Comparison of ENCODE assay signal across 8 cellular contexts in the genomic region with DNA sequence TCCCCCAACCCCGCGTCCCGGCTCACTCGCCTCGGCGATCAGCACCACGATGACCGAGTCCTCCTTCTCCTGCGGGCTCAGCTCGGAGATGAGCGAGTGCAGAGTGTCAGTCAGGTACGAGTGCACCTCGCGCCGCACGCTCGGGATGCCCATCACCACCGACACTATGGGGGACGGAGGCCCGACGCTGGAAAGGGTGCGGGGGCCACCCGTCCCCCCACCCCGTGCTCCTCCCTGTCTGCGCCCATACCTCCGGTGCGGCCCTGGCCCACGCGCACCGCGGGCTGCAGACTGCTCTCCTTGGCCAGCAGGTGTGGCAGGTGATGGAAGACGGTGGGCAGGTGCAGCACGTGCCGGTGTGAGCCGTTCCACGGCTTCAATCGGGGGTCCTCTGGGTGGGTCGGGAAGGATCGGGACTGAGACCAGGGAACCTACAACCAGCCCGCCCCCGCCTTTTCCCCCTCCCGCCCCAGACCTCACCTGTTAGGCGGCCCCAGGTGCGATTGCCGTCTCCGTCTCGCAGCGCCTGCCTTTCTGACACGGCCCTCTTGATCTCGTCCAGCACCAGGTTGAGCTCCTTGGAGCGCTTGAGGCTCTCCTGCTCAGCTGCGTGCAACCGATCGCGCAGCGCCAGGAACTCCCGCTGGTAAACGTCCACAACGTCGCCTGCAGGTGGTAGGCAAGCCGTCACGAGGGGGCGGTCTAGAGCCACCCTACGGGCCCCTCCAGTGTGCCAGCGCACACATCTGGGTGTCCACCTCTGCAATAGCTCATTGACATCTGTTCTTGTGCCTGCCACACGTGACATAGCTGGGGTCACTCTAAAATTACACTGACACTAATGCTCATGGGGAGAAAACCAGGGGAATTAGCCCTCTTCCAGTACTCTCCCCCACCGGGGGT. TPM values are rescaled to one million over a fixed set of nuclear protein-coding genes. Genes with fewer than 3 reads are reported as not detected.
DNase-seq lines count a peak whose midpoint lies in the region; ATAC-seq and TF ChIP-seq lines count a peak whose summit lies in the region.

No MANE protein-coding gene starts in this region.

- no peaks in the 10 kb centered on the region for H3K27me3 ChIP-seq in GM06990 (replicated peaks; ENCODE audit: control insufficient read depth, insufficient read depth, low read length)

- H3K36me3 ChIP-seq in GM06990 (ENCODE audit: control insufficient read depth, insufficient read depth, low read length): peaks cover 15% of the 10 kb centered on the region

- peaks cover 18% of the 10 kb centered on the region for H3K36me3 Mint-ChIP-seq in WTC11

- peak overlapping the region; percentile 87 for H3K27ac Mint-ChIP-seq in WTC11

- POLR2A ChIA-PET in WTC11 (lab: Charles Lee): interaction anchor here (0.5 to 1.3 kb wide), 4 partner anchors 15 to 192 kb away, joined by 3 to 9 read pairs (median 4); a partner anchor contains a TSS

- peak; percentile 85 for TF ChIP-seq CTCF in GM06990 (IDR thresholded peaks at IDR 0.05; ENCODE audit: insufficient read depth, low read length, poor library complexity, severe bottlenecking)
- peak; percentile 34; the same call in 1 of the 2 replicates for TF ChIP-seq CTCF in WTC11 (IDR thresholded peaks at IDR 0.05)
- peak; percentile 44 for TF ChIP-seq CTCF in cardiac fibroblast (IDR thresholded peaks at IDR 0.05; ENCODE audit: low read depth, low read length)

- CTCF ChIA-PET in WTC11 (lab: Charles Lee): interaction anchor here (0.6 to 2.7 kb wide), 44 partner anchors 9 to 465 kb away, joined by 3 to 20 read pairs (median 4); a partner anchor contains a TSS

- DNase-seq in GM06990 (ENCODE audit: extremely low read depth, insufficient read length): peak; percentile 69
- peak; percentile 88 for DNase-seq in WTC11 (ENCODE audit: low spot score)
- DNase-seq in cardiac fibroblast (ENCODE audit: low read depth in 2 of 2): peak; percentile 48 to 64
- peak; percentile 74 to 87 for DNase-seq in lung microvascular endothelial cell (ENCODE audit: low read depth in 2 of 2)
- DNase-seq in stimulated activated CD8-positive, alpha-beta memory T cell treated with anti-CD3 and anti-CD28 coated beads, Interleukin-7, amount 100 ng/mL, for 24 hours (ENCODE audit: low read depth): peak; percentile 62
- DNase-seq in NCI-H2029 (lab: John Stamatoyannopoulos, UW): no peak
- no peak for DNase-seq in NCI-H2227 treated with DMSO at 0.1 percent for 48 hours (lab: John Stamatoyannopoulos, UW)

- peaks cover 6% of the 10 kb centered on the region for H3K27me3 Mint-ChIP-seq in WTC11 (ENCODE audit: low read depth)

- no peak overlapping the region for H3K4me3 ChIP-seq in GM06990 (replicated peaks; ENCODE audit: low read depth, low read length)
- no peak overlapping the region for H3K4me3 ChIP-seq in cardiac fibroblast (replicated peaks in 1 of 2; ENCODE audit: low read depth in 2 of 2, low read length in 2 of 2)

- H3K4me3 Mint-ChIP-seq in WTC11: no peak overlapping the region

- H3K9me3 Mint-ChIP-seq in WTC11: no peaks in the 10 kb centered on the region

- ATAC-seq in HG03196 (IDR thresholded peaks at IDR 0.05; ENCODE audit: unreplicated experiment) (peak; percentile 25), WTC11 (peak; percentile 50)

- H3K4me1 Mint-ChIP-seq in WTC11: peaks cover 37% of the 10 kb centered on the region

TF ChIP-seq in WTC11, 78 proteins besides CTCF, POLR2A, EP300 and RAD21 (continues in another document):
- TF ChIP-seq, protein P1, sequence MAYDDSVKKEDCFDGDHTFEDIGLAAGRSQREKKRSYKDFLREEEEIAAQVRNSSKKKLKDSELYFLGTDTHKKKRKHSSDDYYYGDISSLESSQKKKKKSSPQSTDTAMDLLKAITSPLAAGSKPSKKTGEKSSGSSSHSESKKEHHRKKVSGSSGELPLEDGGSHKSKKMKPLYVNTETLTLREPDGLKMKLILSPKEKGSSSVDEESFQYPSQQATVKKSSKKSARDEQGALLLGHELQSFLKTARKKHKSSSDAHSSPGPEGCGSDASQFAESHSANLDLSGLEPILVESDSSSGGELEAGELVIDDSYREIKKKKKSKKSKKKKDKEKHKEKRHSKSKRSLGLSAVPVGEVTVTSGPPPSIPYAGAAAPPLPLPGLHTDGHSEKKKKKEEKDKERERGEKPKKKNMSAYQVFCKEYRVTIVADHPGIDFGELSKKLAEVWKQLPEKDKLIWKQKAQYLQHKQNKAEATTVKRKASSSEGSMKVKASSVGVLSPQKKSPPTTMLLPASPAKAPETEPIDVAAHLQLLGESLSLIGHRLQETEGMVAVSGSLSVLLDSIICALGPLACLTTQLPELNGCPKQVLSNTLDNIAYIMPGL (CRISPR knock-in tag; IDR thresholded peaks at IDR 0.05): no peak
- TF ChIP-seq, protein P2, sequence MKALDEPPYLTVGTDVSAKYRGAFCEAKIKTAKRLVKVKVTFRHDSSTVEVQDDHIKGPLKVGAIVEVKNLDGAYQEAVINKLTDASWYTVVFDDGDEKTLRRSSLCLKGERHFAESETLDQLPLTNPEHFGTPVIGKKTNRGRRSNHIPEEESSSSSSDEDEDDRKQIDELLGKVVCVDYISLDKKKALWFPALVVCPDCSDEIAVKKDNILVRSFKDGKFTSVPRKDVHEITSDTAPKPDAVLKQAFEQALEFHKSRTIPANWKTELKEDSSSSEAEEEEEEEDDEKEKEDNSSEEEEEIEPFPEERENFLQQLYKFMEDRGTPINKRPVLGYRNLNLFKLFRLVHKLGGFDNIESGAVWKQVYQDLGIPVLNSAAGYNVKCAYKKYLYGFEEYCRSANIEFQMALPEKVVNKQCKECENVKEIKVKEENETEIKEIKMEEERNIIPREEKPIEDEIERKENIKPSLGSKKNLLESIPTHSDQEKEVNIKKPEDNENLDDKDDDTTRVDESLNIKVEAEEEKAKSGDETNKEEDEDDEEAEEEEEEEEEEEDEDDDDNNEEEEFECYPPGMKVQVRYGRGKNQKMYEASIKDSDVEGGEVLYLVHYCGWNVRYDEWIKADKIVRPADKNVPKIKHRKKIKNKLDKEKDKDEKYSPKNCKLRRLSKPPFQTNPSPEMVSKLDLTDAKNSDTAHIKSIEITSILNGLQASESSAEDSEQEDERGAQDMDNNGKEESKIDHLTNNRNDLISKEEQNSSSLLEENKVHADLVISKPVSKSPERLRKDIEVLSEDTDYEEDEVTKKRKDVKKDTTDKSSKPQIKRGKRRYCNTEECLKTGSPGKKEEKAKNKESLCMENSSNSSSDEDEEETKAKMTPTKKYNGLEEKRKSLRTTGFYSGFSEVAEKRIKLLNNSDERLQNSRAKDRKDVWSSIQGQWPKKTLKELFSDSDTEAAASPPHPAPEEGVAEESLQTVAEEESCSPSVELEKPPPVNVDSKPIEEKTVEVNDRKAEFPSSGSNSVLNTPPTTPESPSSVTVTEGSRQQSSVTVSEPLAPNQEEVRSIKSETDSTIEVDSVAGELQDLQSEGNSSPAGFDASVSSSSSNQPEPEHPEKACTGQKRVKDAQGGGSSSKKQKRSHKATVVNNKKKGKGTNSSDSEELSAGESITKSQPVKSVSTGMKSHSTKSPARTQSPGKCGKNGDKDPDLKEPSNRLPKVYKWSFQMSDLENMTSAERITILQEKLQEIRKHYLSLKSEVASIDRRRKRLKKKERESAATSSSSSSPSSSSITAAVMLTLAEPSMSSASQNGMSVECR (CRISPR knock-in tag; IDR thresholded peaks at IDR 0.05; ENCODE audit: borderline replicate concordance): no peak
- TF ChIP-seq, protein P3, sequence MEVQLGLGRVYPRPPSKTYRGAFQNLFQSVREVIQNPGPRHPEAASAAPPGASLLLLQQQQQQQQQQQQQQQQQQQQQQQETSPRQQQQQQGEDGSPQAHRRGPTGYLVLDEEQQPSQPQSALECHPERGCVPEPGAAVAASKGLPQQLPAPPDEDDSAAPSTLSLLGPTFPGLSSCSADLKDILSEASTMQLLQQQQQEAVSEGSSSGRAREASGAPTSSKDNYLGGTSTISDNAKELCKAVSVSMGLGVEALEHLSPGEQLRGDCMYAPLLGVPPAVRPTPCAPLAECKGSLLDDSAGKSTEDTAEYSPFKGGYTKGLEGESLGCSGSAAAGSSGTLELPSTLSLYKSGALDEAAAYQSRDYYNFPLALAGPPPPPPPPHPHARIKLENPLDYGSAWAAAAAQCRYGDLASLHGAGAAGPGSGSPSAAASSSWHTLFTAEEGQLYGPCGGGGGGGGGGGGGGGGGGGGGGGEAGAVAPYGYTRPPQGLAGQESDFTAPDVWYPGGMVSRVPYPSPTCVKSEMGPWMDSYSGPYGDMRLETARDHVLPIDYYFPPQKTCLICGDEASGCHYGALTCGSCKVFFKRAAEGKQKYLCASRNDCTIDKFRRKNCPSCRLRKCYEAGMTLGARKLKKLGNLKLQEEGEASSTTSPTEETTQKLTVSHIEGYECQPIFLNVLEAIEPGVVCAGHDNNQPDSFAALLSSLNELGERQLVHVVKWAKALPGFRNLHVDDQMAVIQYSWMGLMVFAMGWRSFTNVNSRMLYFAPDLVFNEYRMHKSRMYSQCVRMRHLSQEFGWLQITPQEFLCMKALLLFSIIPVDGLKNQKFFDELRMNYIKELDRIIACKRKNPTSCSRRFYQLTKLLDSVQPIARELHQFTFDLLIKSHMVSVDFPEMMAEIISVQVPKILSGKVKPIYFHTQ (CRISPR knock-in tag; IDR thresholded peaks at IDR 0.05): no peak
- TF ChIP-seq TEAD1 (CRISPR knock-in tag; IDR thresholded peaks at IDR 0.05): no peak
- no peak for TF ChIP-seq RORB (CRISPR knock-in tag; IDR thresholded peaks at IDR 0.05)
- TF ChIP-seq TCF7 (CRISPR knock-in tag; IDR thresholded peaks at IDR 0.05; ENCODE audit: low read depth): no peak
- no peak for TF ChIP-seq MXD4 (CRISPR knock-in tag; IDR thresholded peaks at IDR 0.05; ENCODE audit: borderline replicate concordance)
- TF ChIP-seq, protein P4, sequence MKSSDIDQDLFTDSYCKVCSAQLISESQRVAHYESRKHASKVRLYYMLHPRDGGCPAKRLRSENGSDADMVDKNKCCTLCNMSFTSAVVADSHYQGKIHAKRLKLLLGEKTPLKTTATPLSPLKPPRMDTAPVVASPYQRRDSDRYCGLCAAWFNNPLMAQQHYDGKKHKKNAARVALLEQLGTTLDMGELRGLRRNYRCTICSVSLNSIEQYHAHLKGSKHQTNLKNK (CRISPR knock-in tag; IDR thresholded peaks at IDR 0.05): no peak
- TF ChIP-seq SMAD4 (CRISPR knock-in tag; IDR thresholded peaks at IDR 0.05): no peak

RNA-seq across cellular contexts. Expression of a gene that starts 5.1 kb away (rescaled TPM):
- total RNA-seq in WTC11 (2021) (127 to 151 TPM (median 135 TPM) in 3 replicates), lung microvascular endothelial cell (104 and 132 TPM in 2 replicates)

RNA-seq across cellular contexts. Expression of a gene that starts 7.8 kb away (rescaled TPM):
- total RNA-seq in WTC11 (2021) (2.6 to 4.5 TPM (median 3.0 TPM) in 3 replicates), lung microvascular endothelial cell (0.44 and 0.79 TPM in 2 replicates)

RNA-seq across cellular contexts. Expression of a gene that starts 19.1 kb away (rescaled TPM):
- total RNA-seq in WTC11 (2021) (78.5 to 95.2 TPM (median 86.5 TPM) in 3 replicates), lung microvascular endothelial cell (407 and 548 TPM in 2 replicates)

RNA-seq across cellular contexts. Expression of a gene that starts 57.1 kb away (rescaled TPM):
- total RNA-seq in WTC11 (2021) (35.2 to 42.0 TPM (median 36.7 TPM) in 3 replicates), lung microvascular endothelial cell (3.9 and 7.9 TPM in 2 replicates)

Comparison
In these comparisons a context has a peak if more than half of its experiments do, and no peak if none do; other contexts are left out.
1. DNase-seq: peak in GM06990 (single experiment), WTC11 (single experiment), cardiac fibroblast (2 of 2), lung microvascular endothelial cell (2 of 2) and stimulated activated CD8-positive, alpha-beta memory T cell treated with anti-CD3 and anti-CD28 coated beads, Interleukin-7, amount 100 ng/mL, for 24 hours (single experiment); none in NCI-H2029 (single experiment) and NCI-H2227 treated with DMSO at 0.1 percent for 48 hours (single experiment).
2. CTCF ChIP-seq: peak in every context shown above with its lines; median percentile 85 in GM06990; 44 in cardiac fibroblast; 34 in WTC11.